In genomic region chr9:131744171-131744714, GRCh38 we compare ENCODE assay signal across 9 cellular contexts. TPM values are rescaled to one million over a fixed set of nuclear protein-coding genes. Genes with fewer than 3 reads are reported as not detected.
DNase-seq lines count a peak whose midpoint lies in the region; ATAC-seq, FAIRE-seq and TF ChIP-seq lines count a peak whose summit lies in the region.
"Had no signal": no experiment of that assay in that cellular context is flagged by ENCODE, and none has a peak within 500 bp of the region (broad histone marks: within the 10 kb centered on the region; RNA-seq: fewer than 3 reads in every experiment).

No MANE protein-coding gene starts in this region.

- no peaks in the 10 kb centered on the region for H4K20me1 ChIP-seq in GM12878 (ENCODE audit: control insufficient read depth, insufficient read depth)

- H3K9ac ChIP-seq in GM12878 (ENCODE audit: control insufficient read depth, insufficient read depth, low read length) = no peak overlapping the region

- H3K9me3 Mint-ChIP-seq in naive B cell = no peaks in the 10 kb centered on the region

- peak overlapping the region; percentile 21 to 95 (median 68) for H3K27ac Mint-ChIP-seq in naive B cell

- no TSS peak for BruUV-seq in GM12878 (replicated peaks; lab: Mats Ljungman, UMichigan)

- peak; percentile 44 for DNase-seq in Daoy (ENCODE audit: low read depth)
- DNase-seq in NOMO-1 (lab: John Stamatoyannopoulos, UW; ENCODE audit: unreplicated experiment in 2 of 2) = peak; percentile 71 to 83
- no peak for DNase-seq in GM12878 (ENCODE audit: low read depth, low spot score)
- no peak for DNase-seq in naive B cell
- DNase-seq in NCI-H146 (lab: John Stamatoyannopoulos, UW) = no peak
- DNase-seq in AG20443 (ENCODE audit: low spot score) = no peak
- DNase-seq: KBM-7; stimulated activated CD4-positive, alpha-beta T cell treated with anti-CD3 and anti-CD28 coated beads, Interleukin-4, amount 100 ng/mL, for 4 hours had no signal

- no peak for TF ChIP-seq CTCF in GM12878 (IDR thresholded peaks at IDR 0.05 in 2 of 3, conservative IDR thresholded peaks at IDR 0.05 in 1 of 3; ENCODE audit: control insufficient read depth in 2 of 3, extremely low read depth in 1 of 3, insufficient read depth in 1 of 3, low read depth in 3 of 3, low read length in 3 of 3)

- intact Hi-C loops in GM12878 (cut with micrococcal nuclease; ENCODE audit: unreplicated experiment) = loop anchor here (10.0 kb wide), 1 partner anchor 209 kb away; the partner anchor contains the start of gene UCK1

- peaks cover 15 to 29% (median 24%) of the 10 kb centered on the region in 3 donors for H3K4me1 Mint-ChIP-seq in naive B cell

- ATAC-seq in GM12878 (peak; percentile 10; the same call in 1 of the 3 replicates), naive B cell (ENCODE audit: low read depth in 2 of 2) (peak; percentile 36 to 52), HG03175 (IDR thresholded peaks at IDR 0.05; ENCODE audit: unreplicated experiment) (no peak)

- RAD21 ChIA-PET in GM12878 (lab: Charles Lee; ENCODE audit: unreplicated experiment) = interaction anchor here (0.8 to 2.1 kb wide), 7 partner anchors 66 to 395 kb away, joined by 3 to 8 read pairs (median 4); no protein-coding TSS in a partner anchor

- peak overlapping the region in 2 of 8 donors; percentile 57 to 59 for H3K4me3 Mint-ChIP-seq in naive B cell

- POLR2A ChIA-PET in GM12878 (lab: Charles Lee) = interaction anchor here (1.6 kb wide), 1 partner anchor 155 kb away, joined by 3 read pairs; no protein-coding TSS in a partner anchor

- H3K36me3 ChIP-seq in GM12878 (ENCODE audit: control insufficient read depth in 2 of 2, insufficient read depth in 2 of 2, low read length in 1 of 2) = no peaks in the 10 kb centered on the region

- H3K79me2 ChIP-seq in GM12878 (ENCODE audit: control insufficient read depth, insufficient read depth, low read length) = peaks cover 7% of the 10 kb centered on the region

- H3K4me2 ChIP-seq in GM12878 (ENCODE audit: control insufficient read depth, insufficient read depth) = peak overlapping the region; percentile 68

- in situ Hi-C loops in GM12878 (cut with MboI) = loop anchor here (5.0 kb wide), 2 partner anchors 152 to 392 kb away; no protein-coding TSS in a partner anchor

- WGBS in GM12878 (ENCODE audit: insufficient coverage, insufficient replicate concordance, low lambda C conversion rate, missing lambda C conversion rate) = 39% methylated on average over 9 of the region's 9 CpGs

- SMC1A ChIA-PET in GM12878 (lab: Charles Lee; ENCODE audit: uncharacterized antibody, unreplicated experiment) = interaction anchor here (1.1 to 4.1 kb wide), 10 partner anchors 9 to 392 kb away, joined by 3 to 22 read pairs (median 4); no protein-coding TSS in a partner anchor

- H2AFZ ChIP-seq in GM12878 (ENCODE audit: control insufficient read depth, low read depth, low read length) = peak overlapping the region; percentile 75

- H3K4me3 ChIP-seq in GM12878 = no peak overlapping the region

- no peaks in the 10 kb centered on the region for H3K27me3 ChIP-seq in GM12878 (replicated peaks in 1 of 2; ENCODE audit: control insufficient read depth in 2 of 2, insufficient read depth in 2 of 2, low read length in 1 of 2)

- CTCF ChIA-PET in GM12878 (lab: Yijun Ruan, JAX) = interaction anchor here (0.6 to 7.8 kb wide), 18 partner anchors 8 to 618 kb away, joined by 3 to 55 read pairs (median 4); no protein-coding TSS in a partner anchor

- TF ChIP-seq RAD21 in GM12878 (IDR thresholded peaks at IDR 0.05; ENCODE audit: insufficient read depth, low read depth, low read length) = no peak

- H3K9me3 ChIP-seq in GM12878 (replicated peaks; ENCODE audit: control insufficient read depth, insufficient read depth, low read length) = no peaks in the 10 kb centered on the region

- no peaks in the 10 kb centered on the region for H3K27me3 Mint-ChIP-seq in naive B cell

- TF ChIP-seq EP300 in GM12878 (IDR thresholded peaks at IDR 0.05; ENCODE audit: borderline replicate concordance in 1 of 2, control insufficient read depth in 1 of 2, low read depth in 2 of 2, low read length in 2 of 2) = no peak

- peaks cover 18% of the 10 kb centered on the region for H3K4me1 ChIP-seq in GM12878 (ENCODE audit: control insufficient read depth, insufficient read depth, low read length)

- FAIRE-seq in GM12878 (lab: Jason Lieb, UNC) = no peak

- no peak for TF ChIP-seq POLR2A in GM12878 (IDR thresholded peaks at IDR 0.05; ENCODE audit: low read depth, low read length)

- no peaks in the 10 kb centered on the region for H3K36me3 Mint-ChIP-seq in naive B cell

- no peak overlapping the region; the same call in 1 of the 2 replicates for H3K27ac ChIP-seq in GM12878 (ENCODE audit: control insufficient read depth, insufficient read depth)

TF ChIP-seq in GM12878, 131 proteins besides CTCF, POLR2A, EP300 and RAD21:
- TF ChIP-seq SPI1 (IDR thresholded peaks at IDR 0.05; ENCODE audit: borderline replicate concordance, insufficient read depth, low read depth, low read length) (peak; percentile 72), SMAD5 (IDR thresholded peaks at IDR 0.05; ENCODE audit: low read depth) (no peak)
TF ChIP-seq in GM12878: peak in this region for 1.

RNA-seq across cellular contexts. Expression of gene RAPGEF1, which starts 4.4 kb away (rescaled TPM):
- total RNA-seq in Daoy (2014; rRNA removed; shearing (Covaris generic)) = 12.3 and 34.2 TPM in 2 replicates
- 149 and 166 TPM in 2 replicates for total RNA-seq in GM12878 (2013; cell fraction: nucleolus; rRNA removed)
- 45.8 and 52.2 TPM in 2 replicates for total RNA-seq in GM12878 (2014; rRNA removed)
- total RNA-seq in GM12878 (2014; rRNA removed; fragmentation: Illumina TruSeq; extraction: Trizol) = 34.8 and 39.6 TPM in 2 replicates
- 113 and 115 TPM in 2 replicates for total RNA-seq in GM12878 (2021)
- polyA plus RNA-seq in GM12878 (2011; ENCODE audit: low read depth) = 25.7 TPM
- 42.9 and 63.9 TPM in 2 replicates for polyA plus RNA-seq in GM12878 (2011; rRNA removed)
- polyA plus RNA-seq in GM12878 (2011; cell fraction: cytosol; rRNA removed) = 54.2 and 61.6 TPM in 2 replicates
- polyA plus RNA-seq in GM12878 (2011; cell fraction: nucleus; rRNA removed) = 95.7 and 113 TPM in 2 replicates
- 56.2 and 57.9 TPM in 2 replicates for polyA plus RNA-seq in GM12878 (2012)
- polyA plus RNA-seq in GM12878 (2014; fragmentation: Illumina TruSeq; extraction: Trizol) = 35.7 and 53.4 TPM in 2 replicates
- under 1 TPM; 0.42 to 0.60 TPM for polyA plus RNA-seq in GM12878 (2014; fragmentation: Nextera tagmentation; extraction: Ambion mirVana)
- 73.7 and 83.1 TPM in 2 replicates for polyA plus RNA-seq in GM12878 (2014; rRNA removed)
- polyA plus RNA-seq in GM12878 (2016; fragmentation: Nextera tagmentation; extraction: Ambion mirVana) = 10 to 100 TPM; 10.7 to 12.2 TPM
- polyA minus RNA-seq in GM12878 (2011; rRNA and poly(A)+ RNA removed) = 44.3 and 62.2 TPM in 2 replicates
- polyA minus RNA-seq in GM12878 (2011; cell fraction: cytosol; rRNA and poly(A)+ RNA removed) = 22.3 and 26.7 TPM in 2 replicates
- polyA minus RNA-seq in GM12878 (2011; cell fraction: nucleus; rRNA and poly(A)+ RNA removed) = 23.0 and 40.7 TPM in 2 replicates
- 10 to 100 TPM in 2 of 6 donors, 1 to 10 TPM in 4; 3.4 to 21.1 (median 7.9) TPM for polyA plus RNA-seq in naive B cell (ENCODE audit: low read depth in 6 of 6)

Comparison
In these comparisons a context has a peak if more than half of its experiments do, and no peak if none do; other contexts are left out.
1. DNase-seq: peak in Daoy (single experiment) and NOMO-1 (2 of 2); none in GM12878 (single experiment), naive B cell (single experiment), NCI-H146 (single experiment) and AG20443 (single experiment).